30 cellular contexts compared by ENCODE assay signal in genomic region chr12:42550815-42551214, GRCh38.
"Had no signal": no experiment of that assay in that cellular context is flagged by ENCODE, and none has a peak within 500 bp of the region (broad histone marks: within the 10 kb centered on the region; RNA-seq: fewer than 3 reads in every experiment).

No MANE protein-coding gene starts in this region.

- DNase-seq: activated CD4-positive, alpha-beta T cell treated with anti-CD3 and anti-CD28 coated beads, Interleukin-2, amount 10 ng/mL, durations not matched to agents 24 days and 14 days; activated CD4-positive, alpha-beta T cell treated with anti-CD3 and anti-CD28 coated beads, Interleukin-2, amount 50 U/mL, for 48 hours; activated CD8-positive, alpha-beta T cell treated with anti-CD3 and anti-CD28 coated beads, Interleukin-2, amount 10 ng/mL, durations not matched to agents 7 days and 5 days; activated gamma-delta T cell; activated naive CD4-positive, alpha-beta T cell treated with Interleukin-2 at 50 U/mL for 16 hours; activated naive CD8-positive, alpha-beta T cell treated with anti-CD3 and anti-CD28 coated beads, Interleukin-2, amount 10 ng/mL, durations not matched to agents 7 days and 5 days; activated T-cell treated with anti-CD3 and anti-CD28 coated beads, Interleukin-2, amount 50 U/mL, for 24 hours; amygdala; Kasumi-1; KG1; MM.1S; NCI-H1048; NCI-H1105 treated with DMSO at 0.1 percent for 48 hours; NCI-H1436; NCI-H1694; NCI-H2081 treated with DMSO at 0.1 percent for 48 hours; NCI-H226; NCI-H524 treated with DMSO at 0.1 percent for 48 hours; NK-92 treated with Interleukin-12 subunit alpha and Interleukin-12 subunit beta, amount 100 ng/mL, for 24 hours; SHP77; SJCRH30; SK-N-SH had no signal

- H3K4me2 ChIP-seq: SK-N-SH had no signal

- H3K27me3 ChIP-seq: ascending aorta had no signal

- H3K4me1 Mint-ChIP-seq: activated CD4-positive, alpha-beta T cell treated with anti-CD3 and anti-CD28 coated beads, Interleukin-2, amount 10 ng/mL, durations not matched to agents 24 days and 14 days; activated naive CD4-positive, alpha-beta T cell treated with anti-CD3 and anti-CD28 coated beads, Interleukin-2, amount 50 U/mL, for 24 hours; activated naive CD8-positive, alpha-beta T cell treated with anti-CD3 and anti-CD28 coated beads, Interleukin-2, amount 10 ng/mL, durations not matched to agents 7 days and 5 days had no signal

- H3K27ac Mint-ChIP-seq: activated CD4-positive, alpha-beta T cell treated with anti-CD3 and anti-CD28 coated beads, Interleukin-2, amount 10 ng/mL, durations not matched to agents 24 days and 14 days; activated CD8-positive, alpha-beta T cell treated with anti-CD3 and anti-CD28 coated beads, Interleukin-2, amount 10 ng/mL, durations not matched to agents 7 days and 5 days; activated naive CD4-positive, alpha-beta T cell treated with anti-CD3 and anti-CD28 coated beads, Interleukin-2, amount 50 U/mL, for 24 hours; activated naive CD8-positive, alpha-beta T cell treated with anti-CD3 and anti-CD28 coated beads, Interleukin-2, amount 10 ng/mL, durations not matched to agents 7 days and 5 days; activated T-cell treated with anti-CD3 and anti-CD28 coated beads, Interleukin-2, amount 50 U/mL, for 24 hours; activated T-helper 2 cell treated with anti-CD3 and anti-CD28 coated beads, Interferon-gamma antibody, Interleukin-2, Interleukin-4, amounts not matched to agents 10 μg/mL and 5 μg/mL and 100 μg/mL, durations not matched to agents 14 hours and 24 hours and 36 hours; IgD-negative memory B cell; T-helper 1 cell treated with Interleukin-12 subunit alpha and Interleukin-12 subunit beta and Interleukin-4 antibody, amounts not matched to agents 30 μg/mL and 1 μg/mL, for 36 hours; T-helper 2 cell treated with Interferon-gamma antibody and Interleukin-4, amounts not matched to agents 5 μg/mL and 100 μg/mL, for 36 hours had no signal

- H3K36me3 ChIP-seq: ascending aorta, SJCRH30 had no signal

- H3K4me1 ChIP-seq: ascending aorta, SJCRH30 had no signal

- H3K4me3 Mint-ChIP-seq: activated CD4-positive, alpha-beta T cell treated with anti-CD3 and anti-CD28 coated beads, Interleukin-2, amount 10 ng/mL, durations not matched to agents 24 days and 14 days; activated CD8-positive, alpha-beta T cell treated with anti-CD3 and anti-CD28 coated beads, Interleukin-2, amount 10 ng/mL, durations not matched to agents 7 days and 5 days; activated naive CD4-positive, alpha-beta T cell treated with anti-CD3 and anti-CD28 coated beads, Interleukin-2, amount 50 U/mL, for 24 hours; activated naive CD8-positive, alpha-beta T cell treated with anti-CD3 and anti-CD28 coated beads, Interleukin-2, amount 10 ng/mL, durations not matched to agents 7 days and 5 days; activated T-cell treated with anti-CD3 and anti-CD28 coated beads, Interleukin-2, amount 50 U/mL, for 24 hours; IgD-negative memory B cell; T-helper 1 cell treated with Interleukin-12 subunit alpha and Interleukin-12 subunit beta and Interleukin-4 antibody, amounts not matched to agents 30 μg/mL and 1 μg/mL, for 36 hours; T-helper 2 cell treated with Interferon-gamma antibody and Interleukin-4, amounts not matched to agents 5 μg/mL and 100 μg/mL, for 36 hours had no signal

- H3K9me3 Mint-ChIP-seq: activated CD4-positive, alpha-beta T cell treated with anti-CD3 and anti-CD28 coated beads, Interleukin-2, amount 10 ng/mL, durations not matched to agents 24 days and 14 days; activated naive CD4-positive, alpha-beta T cell treated with anti-CD3 and anti-CD28 coated beads, Interleukin-2, amount 50 U/mL, for 24 hours; activated naive CD8-positive, alpha-beta T cell treated with anti-CD3 and anti-CD28 coated beads, Interleukin-2, amount 10 ng/mL, durations not matched to agents 7 days and 5 days; activated T-cell treated with anti-CD3 and anti-CD28 coated beads, Interleukin-2, amount 50 U/mL, for 24 hours; activated T-helper 2 cell treated with anti-CD3 and anti-CD28 coated beads, Interferon-gamma antibody, Interleukin-2, Interleukin-4, amounts not matched to agents 10 μg/mL and 5 μg/mL and 100 μg/mL, durations not matched to agents 14 hours and 24 hours and 36 hours; IgD-negative memory B cell; T-helper 1 cell treated with Interleukin-12 subunit alpha and Interleukin-12 subunit beta and Interleukin-4 antibody, amounts not matched to agents 30 μg/mL and 1 μg/mL, for 36 hours; T-helper 2 cell treated with Interferon-gamma antibody and Interleukin-4, amounts not matched to agents 5 μg/mL and 100 μg/mL, for 36 hours had no signal

- H3K27ac ChIP-seq: ascending aorta, SJCRH30 had no signal

- ATAC-seq: activated CD8-positive, alpha-beta T cell treated with anti-CD3 and anti-CD28 coated beads, Interleukin-2, amount 10 ng/mL, durations not matched to agents 7 days and 5 days; Panc1 had no signal

- H3K9me3 ChIP-seq: ascending aorta, SJCRH30, SK-N-SH had no signal

- H3K36me3 Mint-ChIP-seq: activated naive CD4-positive, alpha-beta T cell treated with anti-CD3 and anti-CD28 coated beads, Interleukin-2, amount 50 U/mL, for 24 hours; activated naive CD8-positive, alpha-beta T cell treated with anti-CD3 and anti-CD28 coated beads, Interleukin-2, amount 10 ng/mL, durations not matched to agents 7 days and 5 days; IgD-negative memory B cell had no signal

- H3K4me3 ChIP-seq: ascending aorta, SJCRH30 had no signal

- H3K9ac ChIP-seq: SK-N-SH had no signal

- FAIRE-seq: TTC549 had no signal
